Comparison of ENCODE assay signal across 1 cellular context in genomic region chr13:44013666-44014291, GRCh38.
TF ChIP-seq lines count a peak whose summit lies in the region.

No MANE protein-coding gene starts in this region.

TF ChIP-seq in HepG2, 621 proteins besides CTCF, POLR2A, EP300 and RAD21 (continued from another document):
- no peak for TF ChIP-seq AKNA (CRISPR knock-in tag; IDR thresholded peaks at IDR 0.05; ENCODE audit: borderline replicate concordance)
- TF ChIP-seq HHEX (CRISPR knock-in tag; IDR thresholded peaks at IDR 0.05), result no peak
- TF ChIP-seq MEF2D (CRISPR knock-in tag; IDR thresholded peaks at IDR 0.05), result no peak
- no peak for TF ChIP-seq ZNF883 (CRISPR knock-in tag; IDR thresholded peaks at IDR 0.05; ENCODE audit: not compliant biosample characterization)
- TF ChIP-seq HINFP (CRISPR knock-in tag; IDR thresholded peaks at IDR 0.05; ENCODE audit: low read depth), result no peak
- no peak for TF ChIP-seq ZNF687 (CRISPR knock-in tag; IDR thresholded peaks at IDR 0.05)
- no peak for TF ChIP-seq MAF1 (CRISPR knock-in tag; IDR thresholded peaks at IDR 0.05; ENCODE audit: borderline replicate concordance)
- TF ChIP-seq ZNF891 (CRISPR knock-in tag; IDR thresholded peaks at IDR 0.05), result no peak
- no peak for TF ChIP-seq ZNF761 (CRISPR knock-in tag; conservative IDR thresholded peaks at IDR 0.05)
- TF ChIP-seq ZNF747 (CRISPR knock-in tag; IDR thresholded peaks at IDR 0.05; ENCODE audit: borderline replicate concordance), result no peak
- TF ChIP-seq ZNF607 (CRISPR knock-in tag; IDR thresholded peaks at IDR 0.05; ENCODE audit: borderline replicate concordance), result no peak
- TF ChIP-seq TEF (CRISPR knock-in tag; IDR thresholded peaks at IDR 0.05), result no peak
- no peak for TF ChIP-seq SIN3A (IDR thresholded peaks at IDR 0.05; ENCODE audit: borderline replicate concordance, low read depth, low read length)
